9 cellular contexts compared by ENCODE assay signal in the genomic region with DNA sequence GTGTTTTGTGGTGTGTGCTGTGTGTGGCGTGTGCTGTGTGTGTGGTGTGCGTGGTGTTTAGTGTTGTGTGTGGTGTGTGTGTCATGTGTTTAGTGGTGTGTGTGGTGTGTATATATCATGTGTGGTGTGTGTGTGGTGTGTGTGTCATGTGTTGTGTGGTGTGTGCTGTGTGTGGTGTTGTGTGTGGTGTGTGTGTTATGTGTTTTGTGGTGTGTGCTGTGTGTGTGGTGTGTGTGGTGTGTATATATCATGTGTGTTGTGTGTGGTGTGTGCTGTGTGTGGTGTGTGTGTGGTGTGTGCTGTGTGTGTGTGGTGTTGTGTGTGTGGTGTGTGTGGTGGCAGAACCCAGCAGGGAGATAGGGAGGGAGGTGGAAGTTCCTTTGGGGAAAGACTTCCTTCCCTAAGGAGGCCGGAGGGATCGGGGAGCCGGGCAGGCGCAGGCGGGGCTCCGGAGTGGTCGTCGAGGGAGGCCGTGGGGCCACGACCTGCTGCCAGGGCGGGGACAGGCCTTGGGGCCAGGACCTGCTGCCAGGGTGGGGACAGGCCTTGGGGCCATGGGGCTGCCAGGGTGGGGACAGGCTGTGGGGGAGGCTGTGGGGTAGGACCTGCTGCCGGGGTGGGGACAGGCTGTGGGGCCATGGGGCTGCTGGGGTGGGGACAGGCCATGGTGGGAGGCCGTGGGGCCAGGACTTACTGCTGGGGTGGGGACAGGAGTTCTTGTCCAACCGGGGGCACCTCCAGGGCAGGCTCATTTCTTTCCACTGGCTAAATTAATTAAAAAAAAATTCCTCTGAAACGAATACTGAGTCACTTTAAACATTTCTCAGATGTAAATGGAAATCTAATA. TPM values are rescaled to one million over a fixed set of nuclear protein-coding genes. Genes with fewer than 3 reads are reported as not detected.
DNase-seq lines count a peak whose midpoint lies in the region; ATAC-seq and TF ChIP-seq lines count a peak whose summit lies in the region.
"Had no signal": no experiment of that assay in that cellular context is flagged by ENCODE, and none has a peak within 500 bp of the region (broad histone marks: within the 10 kb centered on the region; RNA-seq: fewer than 3 reads in every experiment).

No MANE protein-coding gene starts in this region.

- H3K4me2 ChIP-seq in smooth muscle cell, result no peak overlapping the region

- TF ChIP-seq CTCF in uterus (IDR thresholded peaks at IDR 0.05) (no peak), smooth muscle cell (IDR thresholded peaks at IDR 0.05; ENCODE audit: borderline replicate concordance, insufficient read depth, poor library complexity, severe bottlenecking) (no peak)

- peak overlapping the region; percentile 58 to 76 for H3K27ac ChIP-seq in uterus
- no peak overlapping the region for H3K27ac ChIP-seq in smooth muscle cell (ENCODE audit: low read depth)

- H2AFZ ChIP-seq in smooth muscle cell (ENCODE audit: low read depth), result no peak overlapping the region

- 37% methylated on average over 5 of the region's 17 CpGs for WGBS in smooth muscle cell (ENCODE audit: low lambda C conversion rate)

- peak overlapping the region; percentile 45 for H3K4me3 Mint-ChIP-seq in activated naive CD4-positive, alpha-beta T cell treated with anti-CD3 and anti-CD28 coated beads for 36 hours
- no peak overlapping the region for H3K4me3 Mint-ChIP-seq in memory B cell

- H4K20me1 ChIP-seq in smooth muscle cell (ENCODE audit: low read depth), result no peaks in the 10 kb centered on the region

- H3F3A ChIP-seq in smooth muscle cell (ENCODE audit: low read depth), result no peaks in the 10 kb centered on the region

- H3K36me3 ChIP-seq in uterus, result no peaks in the 10 kb centered on the region
- H3K36me3 ChIP-seq in smooth muscle cell (ENCODE audit: low read depth), result no peaks in the 10 kb centered on the region

- H3K4me3 ChIP-seq in uterus (no peak overlapping the region), smooth muscle cell (no peak overlapping the region)

- DNase-seq in activated gamma-delta T cell treated with Interleukin-2 at 50 U/mL for 16 hours (peak; percentile 3), activated gamma-delta T cell (lab: John Stamatoyannopoulos, UW) (no peak), memory B cell (ENCODE audit: low spot score in 2 of 2) (peak in 1 of 2 donors; percentile 27), uterus (peak; percentile 16 to 23), SW 1271 (lab: John Stamatoyannopoulos, UW) (no peak), smooth muscle cell (lab: John Stamatoyannopoulos, UW; ENCODE audit: unreplicated experiment) (no peak)
- peak; percentile 72 for DNase-seq in activated naive CD4-positive, alpha-beta T cell treated with anti-CD3 and anti-CD28 coated beads for 36 hours

- no peaks in the 10 kb centered on the region for H3K27me3 ChIP-seq in uterus
- no peaks in the 10 kb centered on the region for H3K27me3 ChIP-seq in smooth muscle cell (ENCODE audit: low read depth)

- peaks cover 0 to 18% of the 10 kb centered on the region in 2 donors for H3K4me1 ChIP-seq in uterus
- H3K4me1 ChIP-seq in smooth muscle cell (ENCODE audit: low read depth), result no peaks in the 10 kb centered on the region

- H3K9me3 ChIP-seq in uterus (no peaks in the 10 kb centered on the region), smooth muscle cell (replicated peaks; ENCODE audit: low read depth) (no peaks in the 10 kb centered on the region)

- H3K36me3 Mint-ChIP-seq in activated naive CD4-positive, alpha-beta T cell treated with anti-CD3 and anti-CD28 coated beads for 36 hours (ENCODE audit: low read depth), result peaks cover 27% of the 10 kb centered on the region
- peaks cover 7% of the 10 kb centered on the region for H3K36me3 Mint-ChIP-seq in memory B cell

- intact Hi-C loops in activated naive CD4-positive, alpha-beta T cell treated with anti-CD3 and anti-CD28 coated beads for 36 hours (cut with micrococcal nuclease), result loop anchor here (2.0 to 5.0 kb wide), 5 partner anchors 15 to 138 kb away; a partner anchor contains a TSS
- intact Hi-C loops in uterus (cut with DNase I; ENCODE audit: low total_unique reads), result no loop called here

- ATAC-seq in memory B cell (ENCODE audit: low read depth) (peak; percentile 18), GM21576 (IDR thresholded peaks at IDR 0.05; ENCODE audit: unreplicated experiment) (no peak)

- peak overlapping the region; percentile 95 for H3K27ac Mint-ChIP-seq in activated naive CD4-positive, alpha-beta T cell treated with anti-CD3 and anti-CD28 coated beads for 36 hours
- H3K27ac Mint-ChIP-seq in memory B cell, result peak overlapping the region; percentile 93

- H3K9me3 Mint-ChIP-seq in activated naive CD4-positive, alpha-beta T cell treated with anti-CD3 and anti-CD28 coated beads for 36 hours, result peaks cover 18% of the 10 kb centered on the region
- peaks cover 6% of the 10 kb centered on the region for H3K9me3 Mint-ChIP-seq in memory B cell

- no peaks in the 10 kb centered on the region for H3K27me3 Mint-ChIP-seq in activated naive CD4-positive, alpha-beta T cell treated with anti-CD3 and anti-CD28 coated beads for 36 hours (ENCODE audit: low read depth)
- H3K27me3 Mint-ChIP-seq in memory B cell, result peaks cover 4% of the 10 kb centered on the region

- no peaks in the 10 kb centered on the region for H3K79me2 ChIP-seq in smooth muscle cell (ENCODE audit: low read depth)

- CTCF ChIA-PET in activated naive CD4-positive, alpha-beta T cell treated with anti-CD3 and anti-CD28 coated beads for 36 hours (lab: Charles Lee), result interaction anchor here (1.0 to 2.3 kb wide), 4 partner anchors 9 to 55 kb away, joined by 3 to 6 read pairs (median 4); no protein-coding TSS in a partner anchor

- H3K9ac ChIP-seq in smooth muscle cell (ENCODE audit: low read depth), result no peak overlapping the region

- TF ChIP-seq POLR2A in uterus (IDR thresholded peaks at IDR 0.05), result no peak

- H3K4me1 Mint-ChIP-seq in activated naive CD4-positive, alpha-beta T cell treated with anti-CD3 and anti-CD28 coated beads for 36 hours (ENCODE audit: low read depth), result peaks cover 38% of the 10 kb centered on the region
- peaks cover 19% of the 10 kb centered on the region for H3K4me1 Mint-ChIP-seq in memory B cell

RNA-seq across cellular contexts. Expression of a gene that starts 15.2 kb away (rescaled TPM):
- total RNA-seq in activated naive CD4-positive, alpha-beta T cell treated with anti-CD3 and anti-CD28 coated beads for 36 hours, result 100 to 1,000 TPM; 202 to 210 TPM
- total RNA-seq in uterus (100 to 1,000 TPM in 1 of 4 donors, 10 to 100 TPM in 3; 31.7 to 106 (median 53.6) TPM), smooth muscle cell (19.1 and 20.1 TPM in 2 replicates)
- 43.3 and 51.9 TPM in 2 replicates for polyA plus RNA-seq in smooth muscle cell

RNA-seq across cellular contexts. Expression of a gene that starts 36.8 kb away (rescaled TPM):
- total RNA-seq in activated naive CD4-positive, alpha-beta T cell treated with anti-CD3 and anti-CD28 coated beads for 36 hours, result under 1 TPM; 0.12 to 0.15 TPM
- under 1 TPM in 2 of 4 donors, not detected in 2; 0.12 to 0.26 TPM for total RNA-seq in uterus
- total RNA-seq in smooth muscle cell, result 0.04 TPM in 1 of 2 replicates, not detected in the other
- polyA plus RNA-seq in smooth muscle cell, result not detected in 2 replicates
- total RNA-seq: bronchial epithelial cell had no signal

RNA-seq across cellular contexts. Expression of a gene that starts 57.3 kb away (rescaled TPM):
- total RNA-seq in activated naive CD4-positive, alpha-beta T cell treated with anti-CD3 and anti-CD28 coated beads for 36 hours, result 10 to 100 TPM; 15.3 to 16.2 TPM
- 10 to 100 TPM in 2 of 4 donors, 1 to 10 TPM in 2; 3.6 to 37.0 (median 14.6) TPM for total RNA-seq in uterus
- 47.4 and 52.7 TPM in 2 replicates for total RNA-seq in smooth muscle cell
- 100 and 127 TPM in 2 replicates for polyA plus RNA-seq in smooth muscle cell

RNA-seq across cellular contexts. Expression of a gene that starts 57.5 kb away (rescaled TPM):
- total RNA-seq in activated naive CD4-positive, alpha-beta T cell treated with anti-CD3 and anti-CD28 coated beads for 36 hours, result 1 to 10 TPM; 7.4 to 9.6 TPM
- 10 to 100 TPM; 11.8 to 22.5 (median 18.3) TPM for total RNA-seq in uterus
- total RNA-seq in smooth muscle cell, result 12.7 and 13.9 TPM in 2 replicates
- 42.7 and 45.9 TPM in 2 replicates for polyA plus RNA-seq in smooth muscle cell

Comparison
In these comparisons a context has a peak if more than half of its experiments do, and no peak if none do; other contexts are left out.
1. DNase-seq: peak in activated gamma-delta T cell treated with Interleukin-2 at 50 U/mL for 16 hours (single experiment), activated naive CD4-positive, alpha-beta T cell treated with anti-CD3 and anti-CD28 coated beads for 36 hours (single experiment) and uterus (2 of 2); none in activated gamma-delta T cell (single experiment), SW 1271 (0 of 2) and smooth muscle cell (single experiment).